Comparison of ENCODE assay signal across 9 cellular contexts in genomic region chr11:94544582-94544831, GRCh38. TPM values are rescaled to one million over a fixed set of nuclear protein-coding genes. Genes with fewer than 3 reads are reported as not detected.
DNase-seq lines count a peak whose midpoint lies in the region; ATAC-seq and TF ChIP-seq lines count a peak whose summit lies in the region.
"Had no signal": no experiment of that assay in that cellular context is flagged by ENCODE, and none has a peak within 500 bp of the region (broad histone marks: within the 10 kb centered on the region; RNA-seq: fewer than 3 reads in every experiment).

No MANE protein-coding gene starts in this region.

- H2AFZ ChIP-seq in IMR-90 (replicated peaks; ENCODE audit: low read length, poor library complexity) = peak overlapping the region; percentile 98

- H4K5ac ChIP-seq in IMR-90 (ENCODE audit: low read depth, low read length) = peak overlapping the region; percentile 12; the same call in 1 of the 2 replicates

- H3K9me1 ChIP-seq in IMR-90 (ENCODE audit: insufficient read depth, low read length) = peaks cover 8% of the 10 kb centered on the region

- intact Hi-C loops in IMR-90 (cut with micrococcal nuclease) (no loop called here), dorsolateral prefrontal cortex (cut with DNase I) (loop anchor here in 1 of 2 donors (10.0 kb wide), 1 partner anchor 200 kb away; no protein-coding TSS in a partner anchor)

- H3K27ac Mint-ChIP-seq in nephron progenitor cell = no peak overlapping the region

- peak overlapping the region; percentile 69 for H3K4me3 ChIP-seq in IMR-90 (ENCODE audit: insufficient read depth, low read depth, low read length)
- H3K4me3 ChIP-seq in dorsolateral prefrontal cortex = peak overlapping the region; percentile 47 to 91 (median 80)

- H3K79me1 ChIP-seq in IMR-90 (ENCODE audit: low read depth in 1 of 2, low read length in 2 of 2) = peaks cover 12 to 33% of the 10 kb centered on the region in 2 experiments

- no peak overlapping the region for H3K23ac ChIP-seq in IMR-90 (ENCODE audit: low read depth, low read length)

- POLR2A ChIA-PET in IMR-90 (lab: Charles Lee; ENCODE audit: unreplicated experiment) = interaction anchor here (0.7 kb wide), 1 partner anchor 32 kb away, joined by 7 read pairs; the partner anchor contains the start of gene C11orf97

- no peaks in the 10 kb centered on the region for H3K9me3 ChIP-seq in IMR-90 (ENCODE audit: control insufficient read depth, insufficient read depth, low read length)

- TF ChIP-seq POLR2A in IMR-90 (IDR thresholded peaks at IDR 0.05; ENCODE audit: low read depth, low read length) = no peak

- peak overlapping the region; percentile 8 for H2BK5ac ChIP-seq in IMR-90 (ENCODE audit: low read depth, low read length, poor library complexity, severe bottlenecking)

- no peak overlapping the region for H3K4ac ChIP-seq in IMR-90 (ENCODE audit: low read depth, low read length)

- TF ChIP-seq CTCF in IMR-90 (conservative IDR thresholded peaks at IDR 0.05; ENCODE audit: low read depth, low read length) = no peak
- no peak for TF ChIP-seq CTCF in dorsolateral prefrontal cortex (IDR thresholded peaks at IDR 0.05 in 54 of 56, conservative IDR thresholded peaks at IDR 0.05 in 2 of 56; ENCODE audit: low read depth in 1 of 56, partially characterized antibody in 56 of 56)
- TF ChIP-seq CTCF in nephron progenitor cell (IDR thresholded peaks at IDR 0.05) = no peak

- H4K8ac ChIP-seq in IMR-90 (ENCODE audit: low read depth in 2 of 2, low read length in 2 of 2) = peak overlapping the region; percentile 61 to 65; a peak in 3 of 4 replicates

- H2AK5ac ChIP-seq in IMR-90 (ENCODE audit: low read depth, low read length) = no peak overlapping the region

- peaks cover 10% of the 10 kb centered on the region; the same call in 1 of the 2 replicates for H4K20me1 ChIP-seq in IMR-90 (ENCODE audit: insufficient read depth, low read length)

- H2BK20ac ChIP-seq in IMR-90 (ENCODE audit: low read depth, low read length) = no peak overlapping the region

- peaks cover 26% of the 10 kb centered on the region for H3K4me1 Mint-ChIP-seq in nephron progenitor cell

- no peaks in the 10 kb centered on the region for H3K9me3 Mint-ChIP-seq in nephron progenitor cell

- no peak for DNase-seq in activated CD4-positive, CD25-positive, alpha-beta regulatory T cell (lab: John Stamatoyannopoulos, UW)
- DNase-seq in IMR-90 = no peak
- no peak for DNase-seq in dorsolateral prefrontal cortex
- DNase-seq in nephron progenitor cell = no peak
- DNase-seq in middle frontal gyrus (ENCODE audit: extremely low spot score, low spot score) = no peak
- no peak for DNase-seq in cerebellar cortex (ENCODE audit: low spot score)

- peaks cover 9% of the 10 kb centered on the region for H3K36me3 Mint-ChIP-seq in nephron progenitor cell (ENCODE audit: low read depth)

- peak; percentile 39 to 44 for ATAC-seq in activated CD4-positive, CD25-positive, alpha-beta regulatory T cell treated with anti-CD3 and anti-CD28 coated beads, Interleukin-2, amount 50 U/mL, for 24 hours
- ATAC-seq in IMR-90 (ENCODE audit: low read depth) (no peak), GM21737 (IDR thresholded peaks at IDR 0.05; ENCODE audit: unreplicated experiment) (no peak)

- peaks cover 6% of the 10 kb centered on the region for H3K4me1 ChIP-seq in IMR-90 (ENCODE audit: control insufficient read depth, insufficient read depth, low read length)

- H2BK15ac ChIP-seq in IMR-90 (ENCODE audit: low read depth, low read length) = no peak overlapping the region

- peak overlapping the region; percentile 31; the same call in 1 of the 2 replicates for H3K9ac ChIP-seq in IMR-90 (ENCODE audit: low read depth, low read length)

- H3K4me2 ChIP-seq in IMR-90 (ENCODE audit: low read depth, low read length) = peak overlapping the region; percentile 50

- no peak overlapping the region for H2BK120ac ChIP-seq in IMR-90 (ENCODE audit: low read depth, low read length)

- no peak overlapping the region for H3K18ac ChIP-seq in IMR-90 (ENCODE audit: low read depth, low read length)

- H4K91ac ChIP-seq in IMR-90 (ENCODE audit: insufficient read depth, low read depth, low read length) = no peak overlapping the region

- H3K27ac ChIP-seq in IMR-90 (ENCODE audit: insufficient read depth, low read length) = no peak overlapping the region; the same call in 1 of the 2 replicates
- H3K27ac ChIP-seq in dorsolateral prefrontal cortex = peak overlapping the region in 46 of 59 donors; percentile 3 to 97 (median 88)

- peak overlapping the region; percentile 86 for H2AK9ac ChIP-seq in IMR-90 (replicated peaks; ENCODE audit: low read depth, low read length, poor library complexity)

- H3K14ac ChIP-seq in IMR-90 (replicated peaks; ENCODE audit: low read depth, low read length) = no peak overlapping the region

- WGBS in IMR-90 (ENCODE audit: extremely low coverage in 2 of 2, insufficient read length in 1 of 2), 2 experiments = 4% methylated on average over 32 of the region's 32 CpGs; no CpG with 5 or more reads in 1 of the 2 experiments

- H3K36me3 ChIP-seq in IMR-90 (ENCODE audit: control insufficient read depth, insufficient read depth, low read length) = peaks cover 2% of the 10 kb centered on the region; the same call in 1 of the 2 replicates

- peaks cover 1% of the 10 kb centered on the region; the same call in 1 of the 2 replicates for H3K27me3 ChIP-seq in IMR-90 (ENCODE audit: control insufficient read depth, insufficient read depth, low read length)
- no peaks in the 10 kb centered on the region for H3K27me3 ChIP-seq in dorsolateral prefrontal cortex

- H3K27me3 Mint-ChIP-seq in nephron progenitor cell (ENCODE audit: low read depth, poor library complexity) = peaks cover 26% of the 10 kb centered on the region

- BruUV-seq in IMR-90 (replicated peaks; lab: Mats Ljungman, UMichigan) = no TSS peak

- no peak for TF ChIP-seq RAD21 in IMR-90 (IDR thresholded peaks at IDR 0.05; ENCODE audit: low read length)

- peak overlapping the region; percentile 74 for H3K4me3 Mint-ChIP-seq in nephron progenitor cell

- 0 out of 2 replicates have a peak overlapping the region, but pooled peaks have one; percentile 0 for H3K56ac ChIP-seq in IMR-90 (ENCODE audit: extremely low read depth, insufficient read depth, low read length)

- in situ Hi-C loops in IMR-90 (cut with MboI; ENCODE audit: low sequenced_read_pairs) = no loop called here

- CTCF ChIA-PET in IMR-90 (lab: Yijun Ruan, JAX) = no interaction called here

- dilution Hi-C loops in IMR-90 (cut with HindIII; ENCODE audit: low sequenced_read_pairs, unreplicated experiment) = no loop called here

TF ChIP-seq in IMR-90, 13 proteins besides CTCF, POLR2A, EP300 and RAD21:
- TF ChIP-seq MXI1 (IDR thresholded peaks at IDR 0.05; ENCODE audit: borderline replicate concordance, low read depth, low read length) (no peak), FOS (IDR thresholded peaks at IDR 0.05; ENCODE audit: low read depth, low read length) (no peak), RFX5 (IDR thresholded peaks at IDR 0.05; ENCODE audit: low read depth, low read length) (no peak), MAFK (IDR thresholded peaks at IDR 0.05; ENCODE audit: low read depth, low read length) (no peak), SMC3 (IDR thresholded peaks at IDR 0.05; ENCODE audit: low read depth, low read length) (no peak), RCOR1 (IDR thresholded peaks at IDR 0.05; ENCODE audit: insufficient replicate concordance, low read length) (no peak), BHLHE40 (IDR thresholded peaks at IDR 0.05; ENCODE audit: low read depth, low read length) (no peak)

RNA-seq across cellular contexts. Expression of gene FUT4, which starts 0.8 kb away (rescaled TPM):
- total RNA-seq in IMR-90 (2012; rRNA removed) (2.2 and 3.1 TPM in 2 replicates), dorsolateral prefrontal cortex (1 to 10 TPM; 2.2 to 6.7 (median 4.1) TPM)
- 2.4 TPM in 2 replicates for polyA plus RNA-seq in IMR-90 (2012; rRNA removed)
- 1.4 and 2.3 TPM in 2 replicates for polyA plus RNA-seq in IMR-90 (2012; cell fraction: cytosol; rRNA removed)
- polyA plus RNA-seq in IMR-90 (2012; cell fraction: nucleus; rRNA removed; ENCODE audit: low replicate concordance) = 1.7 and 1.9 TPM in 2 replicates

RNA-seq across cellular contexts. Expression of gene PIWIL4, which starts 22.7 kb away (rescaled TPM):
- total RNA-seq in IMR-90 (2012; rRNA removed) = 0.56 and 0.72 TPM in 2 replicates
- 1.1 and 1.3 TPM in 2 replicates for polyA plus RNA-seq in IMR-90 (2012; rRNA removed)
- polyA plus RNA-seq in IMR-90 (2012; cell fraction: cytosol; rRNA removed) = 0.47 and 0.54 TPM in 2 replicates
- 1.4 and 6.3 TPM in 2 replicates for polyA plus RNA-seq in IMR-90 (2012; cell fraction: nucleus; rRNA removed; ENCODE audit: low replicate concordance)
- total RNA-seq in dorsolateral prefrontal cortex = 10 to 100 TPM in 1 of 120 experiments, 1 to 10 TPM in 119; 1.9 to 10.5 (median 4.5) TPM

RNA-seq across cellular contexts. Expression of gene C11orf97, which starts 32.2 kb away (rescaled TPM):
- not detected in 2 replicates for total RNA-seq in IMR-90 (2012; rRNA removed)
- polyA plus RNA-seq in IMR-90 (2012; rRNA removed) = not detected in 2 replicates
- polyA plus RNA-seq in IMR-90 (2012; cell fraction: cytosol; rRNA removed) = not detected in 2 replicates
- not detected in 2 replicates for polyA plus RNA-seq in IMR-90 (2012; cell fraction: nucleus; rRNA removed; ENCODE audit: low replicate concordance)
- total RNA-seq in dorsolateral prefrontal cortex = 1 to 10 TPM in 48 of 120 experiments, under 1 TPM in 23, not detected in 49; 0.66 to 4.0 (median 1.3) TPM
- total RNA-seq: Daoy had no signal

RNA-seq across cellular contexts. Expression of gene ANKRD49, which starts 50.7 kb away (rescaled TPM):
- total RNA-seq in IMR-90 (2012; rRNA removed) = 10.4 and 15.8 TPM in 2 replicates
- 6.5 and 7.2 TPM in 2 replicates for polyA plus RNA-seq in IMR-90 (2012; rRNA removed)
- 1.1 TPM in 2 replicates for polyA plus RNA-seq in IMR-90 (2012; cell fraction: cytosol; rRNA removed)
- 2.7 and 20.9 TPM in 2 replicates for polyA plus RNA-seq in IMR-90 (2012; cell fraction: nucleus; rRNA removed; ENCODE audit: low replicate concordance)
- 10 to 100 TPM in 106 of 120 experiments, 1 to 10 TPM in 14; 7.4 to 21.0 (median 13.1) TPM for total RNA-seq in dorsolateral prefrontal cortex

RNA-seq across cellular contexts. Expression of gene MRE11, which starts 50.9 kb away (rescaled TPM):
- total RNA-seq in IMR-90 (2012; rRNA removed) = 15.6 and 22.2 TPM in 2 replicates
- 7.6 and 9.0 TPM in 2 replicates for polyA plus RNA-seq in IMR-90 (2012; rRNA removed)
- 0.40 and 0.92 TPM in 2 replicates for polyA plus RNA-seq in IMR-90 (2012; cell fraction: cytosol; rRNA removed)
- 2.5 and 23.8 TPM in 2 replicates for polyA plus RNA-seq in IMR-90 (2012; cell fraction: nucleus; rRNA removed; ENCODE audit: low replicate concordance)
- total RNA-seq in dorsolateral prefrontal cortex = 10 to 100 TPM; 11.0 to 29.5 (median 19.0) TPM

Comparison
In these comparisons a context has a peak if more than half of its experiments do, and no peak if none do; other contexts are left out.
1. ATAC-seq: peak in activated CD4-positive, CD25-positive, alpha-beta regulatory T cell treated with anti-CD3 and anti-CD28 coated beads, Interleukin-2, amount 50 U/mL, for 24 hours (2 of 2); none in IMR-90 (single experiment) and GM21737 (single experiment).